Comparison of ENCODE assay signal across 1 cellular context in genomic region chr7:27073066-27073465, GRCh38.
TF ChIP-seq lines count a peak whose summit lies in the region.

No MANE protein-coding gene starts in this region.

TF ChIP-seq in HCT116, 20 proteins besides CTCF, POLR2A, EP300 and RAD21 (continued from another document):
- TF ChIP-seq REST (IDR thresholded peaks at IDR 0.05; ENCODE audit: low read depth) (no peak), ELF1 (IDR thresholded peaks at IDR 0.05; ENCODE audit: borderline replicate concordance, low read depth) (no peak), FOSL1 (IDR thresholded peaks at IDR 0.05; ENCODE audit: low read depth) (no peak), EZH2 (IDR thresholded peaks at IDR 0.05) (no peak), EZH2phosphoT487 (IDR thresholded peaks at IDR 0.05; ENCODE audit: borderline replicate concordance) (no peak), MAX (IDR thresholded peaks at IDR 0.05) (no peak), SRF (IDR thresholded peaks at IDR 0.05; ENCODE audit: low read depth) (no peak), CBX3 (IDR thresholded peaks at IDR 0.05; ENCODE audit: low read depth) (no peak), EGR1 (IDR thresholded peaks at IDR 0.05; ENCODE audit: low read depth) (no peak), ZNF274 (IDR thresholded peaks at IDR 0.05; ENCODE audit: low read depth, low read length) (no peak), JUND (IDR thresholded peaks at IDR 0.05) (no peak), ZFX (IDR thresholded peaks at IDR 0.05) (no peak), ZBTB33 (IDR thresholded peaks at IDR 0.05; ENCODE audit: extremely low read depth, insufficient replicate concordance, low read length) (no peak), SIN3A (IDR thresholded peaks at IDR 0.05; ENCODE audit: low read depth) (no peak), TCF7L2 (IDR thresholded peaks at IDR 0.05; ENCODE audit: borderline replicate concordance, extremely low read depth, insufficient read depth, insufficient read length) (no peak), SP1 (IDR thresholded peaks at IDR 0.05; ENCODE audit: low read depth) (no peak), CEBPB (IDR thresholded peaks at IDR 0.05; ENCODE audit: low read depth) (no peak), POLR2AphosphoS5 (IDR thresholded peaks at IDR 0.05; ENCODE audit: low read depth, low read length) (no peak)
